ENCODE assay signal across 1 cellular context in genomic region chr6:100466410-100467143, GRCh38.
TF ChIP-seq lines count a peak whose summit lies in the region.

No MANE protein-coding gene starts in this region.

TF ChIP-seq in GM12878, 131 proteins besides CTCF, POLR2A, EP300 and RAD21:
- no peak for TF ChIP-seq SREBF2 (IDR thresholded peaks at IDR 0.05; ENCODE audit: low read length)
- 0 out of 2 replicates have a peak, but pooled peaks have one; percentile 65 for TF ChIP-seq EZH2 (IDR thresholded peaks at IDR 0.05; ENCODE audit: borderline replicate concordance, control insufficient read depth, low read depth, low read length)
